ENCODE assay signal across 8 cellular contexts in the genomic region with DNA sequence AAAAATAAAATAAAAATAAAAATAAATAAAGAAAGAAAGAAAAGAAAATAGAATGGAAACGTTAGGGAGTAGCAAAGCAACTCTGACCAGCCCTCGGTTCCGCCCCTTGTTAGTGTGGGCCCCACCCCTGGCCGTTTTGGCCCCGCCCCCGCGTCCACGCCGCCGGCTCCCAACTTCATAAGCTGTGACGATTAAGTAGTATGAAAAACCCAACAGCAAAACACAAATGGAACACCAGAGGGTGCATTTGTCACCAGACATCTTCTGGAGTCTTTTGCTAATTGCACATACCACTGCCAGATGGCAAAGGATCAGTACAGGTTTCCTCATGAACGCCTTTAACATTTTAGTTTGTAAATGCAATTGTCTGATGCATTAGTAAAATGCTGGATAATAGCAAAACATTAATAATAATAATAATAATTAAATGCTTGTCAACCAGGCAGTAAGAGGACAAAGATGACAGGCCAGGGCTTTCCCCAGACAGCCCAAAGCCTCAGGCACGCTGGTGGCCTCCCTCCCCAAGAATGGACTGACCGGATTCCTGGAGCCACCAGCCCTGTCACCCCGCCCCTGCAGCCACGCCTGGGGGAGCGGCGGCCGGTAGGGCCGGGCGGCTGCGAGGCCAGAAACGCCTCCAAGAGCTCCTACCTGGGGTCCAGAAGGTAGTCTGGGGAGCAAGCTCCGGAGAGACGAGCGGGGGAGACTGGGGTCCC. TPM values are rescaled to one million over a fixed set of nuclear protein-coding genes. Genes with fewer than 3 reads are reported as not detected.
A peak's percentile ranks its signal among the peaks of the same experiment; 100 is the strongest.
DNase-seq lines count a peak whose midpoint lies in the region; ATAC-seq lines count a peak whose summit lies in the region.

No MANE protein-coding gene starts in this region.

- no peaks in the 10 kb centered on the region for H3K9me3 ChIP-seq in effector memory CD4-positive, alpha-beta T cell (ENCODE audit: control insufficient read depth, low read length)

- H3K4me3 ChIP-seq in effector memory CD4-positive, alpha-beta T cell (ENCODE audit: insufficient read depth, low read depth, low read length, poor library complexity, severe bottlenecking) = no peak overlapping the region

- no peaks in the 10 kb centered on the region for H3K9me3 Mint-ChIP-seq in activated CD4-positive, alpha-beta memory T cell treated with anti-CD3 and anti-CD28 coated beads, Interleukin-2, amount 10 ng/mL, durations not matched to agents 7 days and 5 days

- no peaks in the 10 kb centered on the region for H3K4me1 ChIP-seq in effector memory CD4-positive, alpha-beta T cell (ENCODE audit: control insufficient read depth, insufficient read depth, low read length, poor library complexity, severe bottlenecking)

- no peaks in the 10 kb centered on the region for H3K36me3 ChIP-seq in effector memory CD4-positive, alpha-beta T cell (ENCODE audit: control insufficient read depth, insufficient read depth, low read length)

- no peak overlapping the region for H3K27ac Mint-ChIP-seq in activated CD4-positive, alpha-beta memory T cell treated with anti-CD3 and anti-CD28 coated beads, Interleukin-2, amount 10 ng/mL, durations not matched to agents 7 days and 5 days

- H3K36me3 Mint-ChIP-seq in activated CD4-positive, alpha-beta memory T cell treated with anti-CD3 and anti-CD28 coated beads, Interleukin-2, amount 10 ng/mL, durations not matched to agents 7 days and 5 days (ENCODE audit: low read depth) = no peaks in the 10 kb centered on the region

- ATAC-seq in HG02981 (IDR thresholded peaks at IDR 0.05; ENCODE audit: unreplicated experiment) (peak; percentile 67), HG03520 (IDR thresholded peaks at IDR 0.05; ENCODE audit: unreplicated experiment) (no peak)

- H3K4me1 Mint-ChIP-seq in activated CD4-positive, alpha-beta memory T cell treated with anti-CD3 and anti-CD28 coated beads, Interleukin-2, amount 10 ng/mL, durations not matched to agents 7 days and 5 days = peaks cover 9% of the 10 kb centered on the region

- POLR2A ChIA-PET in activated CD4-positive, alpha-beta memory T cell treated with anti-CD3 and anti-CD28 coated beads, Interleukin-2, amount 10 ng/mL, durations not matched to agents 7 days and 5 days (lab: Charles Lee) = no interaction called here

- H3K4me3 Mint-ChIP-seq in activated CD4-positive, alpha-beta memory T cell treated with anti-CD3 and anti-CD28 coated beads, Interleukin-2, amount 10 ng/mL, durations not matched to agents 7 days and 5 days = no peak overlapping the region

- H3K27me3 ChIP-seq in effector memory CD4-positive, alpha-beta T cell (replicated peaks; ENCODE audit: control insufficient read depth, insufficient read depth, low read length, poor library complexity, severe bottlenecking) = no peaks in the 10 kb centered on the region

- DNase-seq in DMS79 (lab: John Stamatoyannopoulos, UW) = peak; percentile 84
- peak; percentile 36 for DNase-seq in NCI-H748 treated with DMSO at 0.1 percent for 48 hours (lab: John Stamatoyannopoulos, UW)
- peak; percentile 75 for DNase-seq in activated CD4-positive, alpha-beta memory T cell treated with anti-CD3 and anti-CD28 coated beads, Interleukin-2, amount 10 ng/mL, durations not matched to agents 7 days and 5 days
- peak; percentile 54 to 67 (median 60) for DNase-seq in effector memory CD4-positive, alpha-beta T cell
- DNase-seq in medulla oblongata (ENCODE audit: extremely low spot score) = peak; percentile 70
- DNase-seq in stimulated activated CD8-positive, alpha-beta memory T cell treated with anti-CD3 and anti-CD28 coated beads, Interleukin-15, amount 100 ng/mL, for 24 hours (ENCODE audit: low read depth) = peak; percentile 44

- H3K27me3 Mint-ChIP-seq in activated CD4-positive, alpha-beta memory T cell treated with anti-CD3 and anti-CD28 coated beads, Interleukin-2, amount 10 ng/mL, durations not matched to agents 7 days and 5 days = peaks cover under 1% of the 10 kb centered on the region

- CTCF ChIA-PET in activated CD4-positive, alpha-beta memory T cell treated with anti-CD3 and anti-CD28 coated beads, Interleukin-2, amount 10 ng/mL, durations not matched to agents 7 days and 5 days (lab: Charles Lee) = interaction anchor here (0.9 to 3.3 kb wide), 7 partner anchors 15 to 251 kb away, joined by 3 to 33 read pairs (median 5); no protein-coding TSS in a partner anchor

- no peak overlapping the region for H3K27ac ChIP-seq in effector memory CD4-positive, alpha-beta T cell (ENCODE audit: insufficient read depth, low read length, poor library complexity, severe bottlenecking)

RNA-seq across cellular contexts. Expression of a gene that starts 23.6 kb away (rescaled TPM):
- 100 to 1,000 TPM; 466 to 472 TPM for total RNA-seq in activated CD4-positive, alpha-beta memory T cell treated with anti-CD3 and anti-CD28 coated beads, Interleukin-2, amount 10 ng/mL, durations not matched to agents 7 days and 5 days
